In the genomic region with DNA sequence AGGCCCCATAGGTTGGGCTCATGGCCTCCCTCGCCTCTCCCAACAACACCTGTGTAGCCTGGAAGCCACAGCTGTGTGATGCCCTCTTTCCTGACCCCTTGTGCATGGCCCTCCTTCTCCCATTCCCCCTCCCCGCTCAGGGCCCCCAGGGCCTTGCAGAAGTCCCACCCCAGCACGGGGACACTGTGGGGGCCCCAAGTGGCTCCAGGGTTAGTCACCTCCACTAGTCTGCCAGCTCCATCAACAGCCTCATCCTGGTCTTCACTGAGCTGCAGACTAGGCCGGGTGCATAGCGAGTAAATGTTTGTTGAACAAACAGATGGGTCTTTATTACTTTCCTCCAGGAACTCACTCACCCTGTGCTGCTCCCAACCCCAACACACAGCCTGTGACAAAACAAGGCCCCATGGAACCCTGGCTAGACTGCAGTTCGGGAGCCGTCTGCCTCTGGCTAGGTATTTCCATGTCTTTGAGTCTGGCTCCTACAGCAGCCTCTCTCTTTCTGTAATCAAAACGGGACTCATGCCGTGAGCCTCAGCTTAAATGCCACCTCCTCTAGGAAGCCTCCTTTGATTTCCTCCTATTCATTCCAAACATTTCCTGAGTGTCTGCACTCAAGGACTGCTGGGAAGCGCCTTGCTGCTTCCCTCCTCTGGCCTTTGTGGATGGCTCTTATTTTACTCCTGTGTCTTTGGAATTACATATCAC, we compare ENCODE assay signal across 16 cellular contexts.
DNase-seq lines count a peak whose midpoint lies in the region; ATAC-seq and TF ChIP-seq lines count a peak whose summit lies in the region.
"Had no signal": no experiment of that assay in that cellular context is flagged by ENCODE, and none has a peak within 500 bp of the region (broad histone marks: within the 10 kb centered on the region; RNA-seq: fewer than 3 reads in every experiment).

No MANE protein-coding gene starts in this region.

- H2AFZ ChIP-seq in SU-DHL-6 (ENCODE audit: low read depth, low read length, severe bottlenecking), result no peak overlapping the region

- H3K27me3 Mint-ChIP-seq in CD14-positive monocyte (ENCODE audit: low read depth in 3 of 3), result peaks cover 10 to 17% (median 16%) of the 10 kb centered on the region in 3 donors
- H3K27me3 Mint-ChIP-seq in IgD-negative memory B cell, result peaks cover 50% of the 10 kb centered on the region
- peaks cover 17% of the 10 kb centered on the region for H3K27me3 Mint-ChIP-seq in nephron (ENCODE audit: low read depth)
- H3K27me3 Mint-ChIP-seq: effector memory CD8-positive, alpha-beta T cell had no signal

- H3K27me3 ChIP-seq in SU-DHL-6 (ENCODE audit: low read length), result no peaks in the 10 kb centered on the region

- no peaks in the 10 kb centered on the region for H3K36me3 ChIP-seq in SU-DHL-6 (ENCODE audit: low read length)

- H3K36me3 Mint-ChIP-seq in CD14-positive monocyte (peaks cover 0 to 6% of the 10 kb centered on the region in 2 donors), IgD-negative memory B cell (peaks cover 3% of the 10 kb centered on the region), nephron (ENCODE audit: low read depth) (no peaks in the 10 kb centered on the region)
- H3K36me3 Mint-ChIP-seq: brain had no signal

- peaks cover 20% of the 10 kb centered on the region for H3F3A ChIP-seq in SU-DHL-6 (ENCODE audit: insufficient read depth)

- no peak for ATAC-seq in GM18867 (IDR thresholded peaks at IDR 0.05; ENCODE audit: unreplicated experiment)
- ATAC-seq in HG02678 (IDR thresholded peaks at IDR 0.05; ENCODE audit: unreplicated experiment), result no peak
- ATAC-seq: effector memory CD8-positive, alpha-beta T cell; HCT116 had no signal

- H3K79me2 ChIP-seq in SU-DHL-6 (ENCODE audit: insufficient read depth, low read length), result no peaks in the 10 kb centered on the region

- H3K4me3 Mint-ChIP-seq in CD14-positive monocyte, result no peak overlapping the region
- H3K4me3 Mint-ChIP-seq in IgD-negative memory B cell, result peak overlapping the region in 1 of 4 donors; percentile 81
- no peak overlapping the region for H3K4me3 Mint-ChIP-seq in nephron
- H3K4me3 Mint-ChIP-seq: brain; effector memory CD8-positive, alpha-beta T cell; immature natural killer cell had no signal

- H3K4me2 ChIP-seq in SU-DHL-6 (ENCODE audit: low read depth, low read length, poor library complexity, severe bottlenecking), result peak overlapping the region; percentile 30

- H3K4me3 ChIP-seq in SU-DHL-6 (ENCODE audit: insufficient read depth, low read length, poor library complexity, severe bottlenecking), result no peak overlapping the region

- H3K27ac Mint-ChIP-seq in CD14-positive monocyte (peak overlapping the region in 1 of 7 donors; percentile 11), IgD-negative memory B cell (peak overlapping the region in 2 of 3 donors; percentile 43 to 85), nephron (peak overlapping the region; percentile 14 to 72 (median 38))

- H3K9me3 ChIP-seq in SU-DHL-6 (ENCODE audit: insufficient read depth, low read length), result no peaks in the 10 kb centered on the region

- H3K4me1 Mint-ChIP-seq in CD14-positive monocyte, result peaks cover 33% of the 10 kb centered on the region
- peaks cover 29 to 43% (median 32%) of the 10 kb centered on the region in 3 donors for H3K4me1 Mint-ChIP-seq in IgD-negative memory B cell
- H3K4me1 Mint-ChIP-seq in nephron, result peaks cover 38% of the 10 kb centered on the region

- peak; percentile 36 for DNase-seq in CD14-positive monocyte (ENCODE audit: low spot score)
- DNase-seq in activated naive CD4-positive, alpha-beta T cell treated with Interleukin-2 at 50 U/mL for 16 hours, result no peak
- DNase-seq in amniotic stem cell (lab: John Stamatoyannopoulos, UW), result no peak
- DNase-seq: activated naive CD4-positive, alpha-beta T cell; effector memory CD8-positive, alpha-beta T cell; foreskin melanocyte; immature natural killer cell; MM.1S; stimulated activated CD4-positive, alpha-beta T cell treated with anti-CD3 and anti-CD28 coated beads, Interleukin-2, amount 100 ng/mL, for 24 hours had no signal

- peak overlapping the region; percentile 88 for H3K27ac ChIP-seq in SU-DHL-6 (ENCODE audit: low read depth, low read length)

- H3K9me2 ChIP-seq in SU-DHL-6 (replicated peaks; ENCODE audit: insufficient read depth, low read length), result no peaks in the 10 kb centered on the region

- TF ChIP-seq CTCF in CD14-positive monocyte (IDR thresholded peaks at IDR 0.05), result no peak
- no peak for TF ChIP-seq CTCF in SU-DHL-6 (IDR thresholded peaks at IDR 0.05; ENCODE audit: insufficient read depth, low read length, poor library complexity, severe bottlenecking)
- no peak for TF ChIP-seq CTCF in nephron (IDR thresholded peaks at IDR 0.05; ENCODE audit: unreplicated experiment in 3 of 3)

- H4K20me1 ChIP-seq in SU-DHL-6 (ENCODE audit: low read depth, low read length), result no peaks in the 10 kb centered on the region

- intact Hi-C loops in CD14-positive monocyte (cut with micrococcal nuclease), result no loop called here

- H3K9me3 Mint-ChIP-seq in CD14-positive monocyte (peaks cover 0 to 6% (median 3%) of the 10 kb centered on the region in 7 donors), IgD-negative memory B cell (peaks cover 0 to 2% (median 2%) of the 10 kb centered on the region in 3 donors), nephron (no peaks in the 10 kb centered on the region)
- H3K9me3 Mint-ChIP-seq: effector memory CD8-positive, alpha-beta T cell; immature natural killer cell had no signal

- H3K9ac ChIP-seq in SU-DHL-6 (ENCODE audit: low read length), result no peak overlapping the region
